ENCODE assay signal across 8 cellular contexts in the genomic region with DNA sequence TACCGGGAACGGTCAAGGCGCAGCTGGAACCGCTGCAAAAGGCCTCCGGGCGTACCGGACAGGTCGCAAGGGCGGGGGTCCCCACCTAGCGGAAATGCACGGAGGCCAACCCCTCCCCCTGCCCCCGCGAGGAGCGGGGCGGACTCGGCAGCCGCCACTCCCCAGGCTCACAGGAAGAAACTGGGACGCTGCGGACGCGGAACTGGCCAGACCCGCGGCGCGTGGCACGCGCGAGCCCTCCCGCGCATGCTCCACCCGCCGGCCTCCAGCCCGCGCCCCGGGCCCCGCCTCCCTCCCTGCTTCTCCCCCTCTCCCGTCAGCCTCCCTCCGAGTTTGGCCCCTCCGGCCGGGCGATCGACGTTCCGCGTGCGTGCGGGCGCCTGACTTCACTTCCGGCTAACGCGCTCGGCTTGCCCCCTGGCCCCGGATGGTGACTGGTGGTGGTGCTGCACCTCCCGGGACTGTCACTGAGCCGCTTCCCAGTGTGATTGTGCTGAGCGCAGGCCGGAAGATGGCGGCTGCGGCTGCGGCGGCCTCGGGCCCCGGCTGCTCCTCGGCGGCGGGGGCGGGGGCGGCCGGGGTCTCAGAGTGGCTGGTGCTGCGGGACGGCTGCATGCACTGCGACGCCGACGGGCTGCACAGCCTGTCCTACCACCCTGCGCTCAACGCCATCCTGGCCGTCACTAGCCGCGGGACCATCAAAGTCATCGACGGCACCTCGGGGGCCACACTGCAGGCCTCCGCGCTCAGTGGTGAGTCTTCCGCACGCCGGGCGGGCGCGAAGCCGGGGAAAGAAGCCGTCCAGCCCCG. TPM values are rescaled to one million over a fixed set of nuclear protein-coding genes. Genes with fewer than 3 reads are reported as not detected.
DNase-seq lines count a peak whose midpoint lies in the region; ATAC-seq, FAIRE-seq and TF ChIP-seq lines count a peak whose summit lies in the region.

BIRC6 (plus strand) TSS at position 289 of the 810 bp plus-strand sequence; CDS start at position 428, 139 bp downstream.

- H3K4me1 Mint-ChIP-seq in activated naive CD8-positive, alpha-beta T cell treated with anti-CD3 and anti-CD28 coated beads, Interleukin-2, amount 50 U/mL, for 24 hours, result peaks cover 36% of the 10 kb centered on the region

- H3K9me3 Mint-ChIP-seq in activated naive CD8-positive, alpha-beta T cell treated with anti-CD3 and anti-CD28 coated beads, Interleukin-2, amount 50 U/mL, for 24 hours, result no peaks in the 10 kb centered on the region

- peak within 1 kb of the TSS; percentile 90 to 95 (median 94) for H3K27ac ChIP-seq in pancreas
- peak within 1 kb of the TSS; percentile 88 to 96 (median 94) for H3K27ac ChIP-seq in thyroid gland

- H3K4me3 ChIP-seq in pancreas (peak within 1 kb of the TSS; percentile 96 to 99 (median 98)), thyroid gland (replicated peaks in 1 of 3) (peak within 1 kb of the TSS; percentile 71 to 100 (median 88))

- H3K27ac Mint-ChIP-seq in activated naive CD8-positive, alpha-beta T cell treated with anti-CD3 and anti-CD28 coated beads, Interleukin-2, amount 50 U/mL, for 24 hours, result peak within 1 kb of the TSS; percentile 88

- H3K4me3 Mint-ChIP-seq in activated naive CD8-positive, alpha-beta T cell treated with anti-CD3 and anti-CD28 coated beads, Interleukin-2, amount 50 U/mL, for 24 hours, result peak within 1 kb of the TSS; percentile 92

- H3K9me3 ChIP-seq in pancreas, result no peaks in the 10 kb centered on the region
- no peaks in the 10 kb centered on the region for H3K9me3 ChIP-seq in thyroid gland

- H3K27me3 ChIP-seq in pancreas (no peaks in the 10 kb centered on the region), thyroid gland (no peaks in the 10 kb centered on the region)

- peak; percentile 77 for ATAC-seq in HG02840 (IDR thresholded peaks at IDR 0.05; ENCODE audit: low FRiP score, unreplicated experiment)
- ATAC-seq in activated naive CD8-positive, alpha-beta T cell treated with anti-CD3 and anti-CD28 coated beads, Interleukin-2, amount 50 U/mL, for 24 hours, result peak; percentile 97
- peak; percentile 98 for ATAC-seq in Right ventricle myocardium superior (ENCODE audit: poor library complexity)
- peak; percentile 93 to 97 (median 94) for ATAC-seq in pancreas

- FAIRE-seq in GM12892 (lab: Jason Lieb, UNC) (peak; percentile 97), pancreas (lab: Jason Lieb, UNC) (no peak)

- H3K36me3 ChIP-seq in pancreas, result no peaks in the 10 kb centered on the region
- H3K36me3 ChIP-seq in thyroid gland, result no peaks in the 10 kb centered on the region

- DNase-seq in GM12892 (ENCODE audit: insufficient read length), result peak; percentile 95
- peak; percentile 88 for DNase-seq in NCI-H1436 (lab: John Stamatoyannopoulos, UW)
- DNase-seq in SW480 (ENCODE audit: low spot score), result peak; percentile 98
- peak; percentile 97 for DNase-seq in activated naive CD8-positive, alpha-beta T cell treated with anti-CD3 and anti-CD28 coated beads, Interleukin-2, amount 50 U/mL, for 24 hours
- DNase-seq in Right ventricle myocardium superior, result peak; percentile 99
- DNase-seq in pancreas, result peak; percentile 98 to 99 (median 98)
- DNase-seq in thyroid gland, result peak; percentile 98 to 99

- H3K4me1 ChIP-seq in pancreas (peaks cover 9 to 27% (median 17%) of the 10 kb centered on the region in 3 donors), thyroid gland (peaks cover 21 to 24% of the 10 kb centered on the region in 2 donors)

- TF ChIP-seq POLR2A in GM12892 (IDR thresholded peaks at IDR 0.05; ENCODE audit: low read depth, low read length) (peak; percentile 96), thyroid gland (IDR thresholded peaks at IDR 0.05) (peak; percentile 54 to 92)

- intact Hi-C loops in Right ventricle myocardium superior (cut with DNase I), result no loop called here
- intact Hi-C loops in pancreas (cut with DNase I), result no loop called here
- intact Hi-C loops in thyroid gland (cut with DNase I), result loop anchor here (5.0 to 10.0 kb wide), 2 partner anchors 82 to 190 kb away; partner anchors contain the start of genes SLC30A6 and YIPF4

- H3K27me3 Mint-ChIP-seq in activated naive CD8-positive, alpha-beta T cell treated with anti-CD3 and anti-CD28 coated beads, Interleukin-2, amount 50 U/mL, for 24 hours, result no peaks in the 10 kb centered on the region

- TF ChIP-seq CTCF in pancreas (IDR thresholded peaks at IDR 0.05) (no peak), thyroid gland (IDR thresholded peaks at IDR 0.05) (peak in 1 of 6 experiments; percentile 29)

- WGBS in pancreas, 2 donors, result 0 to 1% methylated on average over 66 to 94 of the region's 94 CpGs
- WGBS in thyroid gland, 2 donors, result 0% methylated on average over 3 to 6 of the region's 94 CpGs

- H3K36me3 Mint-ChIP-seq in activated naive CD8-positive, alpha-beta T cell treated with anti-CD3 and anti-CD28 coated beads, Interleukin-2, amount 50 U/mL, for 24 hours (ENCODE audit: low read depth), result peaks cover 24% of the 10 kb centered on the region

RNA-seq across cellular contexts. Expression of gene BIRC6, which starts in this region (rescaled TPM):
- polyA plus RNA-seq in GM12892 (2012; ENCODE audit: missing spikeins), result 43.2 TPM
- total RNA-seq in Right ventricle myocardium superior (32.9 TPM), pancreas (10 to 100 TPM; 42.7 to 58.3 (median 47.8) TPM), thyroid gland (100 to 1,000 TPM; 142 to 268 (median 218) TPM)
- 10 to 100 TPM; 12.4 to 18.6 TPM for polyA plus RNA-seq in pancreas

Comparison
In these comparisons a context has a peak if more than half of its experiments do, and no peak if none do; other contexts are left out.
1. Peak in every context shown above with its lines: DNase-seq, ATAC-seq, H3K4me3 ChIP-seq and H3K27ac ChIP-seq.